ENCODE assay signal across 8 cellular contexts in genomic region chr11:93197383-93198220, GRCh38. TPM values are rescaled to one million over a fixed set of nuclear protein-coding genes. Genes with fewer than 3 reads are reported as not detected.
DNase-seq lines count a peak whose midpoint lies in the region; ATAC-seq and TF ChIP-seq lines count a peak whose summit lies in the region.

Gene SLC36A4 (minus strand): TSS chr11:93197991. CDS start chr11:93197832, 159 bp downstream.

- WGBS in IMR-90 (ENCODE audit: extremely low coverage in 2 of 2, insufficient read length in 1 of 2), 2 experiments, result 1% methylated on average over 23 of the region's 82 CpGs; no CpG with 5 or more reads in 1 of the 2 experiments
- 1% methylated on average over 60 of the region's 82 CpGs for WGBS in esophagus muscularis mucosa

- in situ Hi-C loops in IMR-90 (cut with MboI; ENCODE audit: low sequenced_read_pairs), result no loop called here

- no peaks in the 10 kb centered on the region; the same call in 1 of the 2 replicates for H4K20me1 ChIP-seq in IMR-90 (ENCODE audit: insufficient read depth, low read length)
- no peaks in the 10 kb centered on the region for H4K20me1 ChIP-seq in PC-9 (ENCODE audit: insufficient read depth)

- H3K36me3 ChIP-seq in IMR-90 (ENCODE audit: control insufficient read depth, insufficient read depth, low read length), result no peaks in the 10 kb centered on the region
- no peaks in the 10 kb centered on the region for H3K36me3 ChIP-seq in PC-9 (ENCODE audit: low read depth)
- no peaks in the 10 kb centered on the region for H3K36me3 ChIP-seq in esophagus muscularis mucosa
- H3K36me3 ChIP-seq in muscle layer of duodenum (ENCODE audit: control insufficient read depth in 1 of 2, insufficient read depth in 2 of 2, low read length in 2 of 2), result no peaks in the 10 kb centered on the region

- peak within 1 kb of the TSS; percentile 65 for H3K23ac ChIP-seq in IMR-90 (ENCODE audit: low read depth, low read length)

- H3K9me2 ChIP-seq in PC-9 (ENCODE audit: insufficient read depth), result no peaks in the 10 kb centered on the region

- DNase-seq in DMS114 treated with DMSO at 0.1 percent for 48 hours (lab: John Stamatoyannopoulos, UW; ENCODE audit: unreplicated experiment), result peak; percentile 57
- DNase-seq in IMR-90, result peak; percentile 97
- peak; percentile 82 to 91 for DNase-seq in PC-9
- DNase-seq in activated T-cell treated with anti-CD3 and anti-CD28 coated beads, Interleukin-2, amount 50 U/mL, for 48 hours, result peak; percentile 89
- peak; percentile 98 for DNase-seq in esophagus muscularis mucosa (ENCODE audit: extremely low spot score)
- DNase-seq in stimulated activated CD8-positive, alpha-beta memory T cell treated with anti-CD3 and anti-CD28 coated beads, Interleukin-7, amount 100 ng/mL, for 24 hours (ENCODE audit: low read depth), result peak; percentile 75

- H3K79me1 ChIP-seq in IMR-90 (ENCODE audit: low read depth in 1 of 2, low read length in 2 of 2), result peaks cover 4 to 20% of the 10 kb centered on the region in 2 experiments; a peak in 2 of 4 replicates

- H3K4me1 ChIP-seq in IMR-90 (ENCODE audit: control insufficient read depth, insufficient read depth, low read length) (no peaks in the 10 kb centered on the region), PC-9 (replicated peaks; ENCODE audit: insufficient read depth) (peaks cover 8% of the 10 kb centered on the region), esophagus muscularis mucosa (peaks cover 0 to 17% (median 11%) of the 10 kb centered on the region in 4 donors), muscle layer of duodenum (ENCODE audit: control insufficient read depth in 1 of 2, insufficient read depth in 2 of 2, low read length in 2 of 2) (no peaks in the 10 kb centered on the region)

- peak within 1 kb of the TSS; percentile 84; the same call in 1 of the 2 replicates for H2AK5ac ChIP-seq in IMR-90 (ENCODE audit: low read depth, low read length)

- POLR2A ChIA-PET in IMR-90 (lab: Charles Lee; ENCODE audit: unreplicated experiment) (no interaction called here), PC-9 (lab: Charles Lee; ENCODE audit: unreplicated experiment) (interaction anchor here (0.5 kb wide), 1 partner anchor 542 kb away, joined by 14 read pairs; no protein-coding TSS in a partner anchor)

- H3K9ac ChIP-seq in IMR-90 (ENCODE audit: low read depth, low read length), result peak within 1 kb of the TSS; percentile 99

- H2AK9ac ChIP-seq in IMR-90 (replicated peaks; ENCODE audit: low read depth, low read length, poor library complexity), result peak within 1 kb of the TSS; percentile 65

- H3F3A ChIP-seq in PC-9 (ENCODE audit: insufficient read depth, low read depth), result peaks cover 13% of the 10 kb centered on the region; the same call in 1 of the 2 replicates

- H2BK120ac ChIP-seq in IMR-90 (ENCODE audit: low read depth, low read length), result peak within 1 kb of the TSS; percentile 77

- peak within 1 kb of the TSS; percentile 98 for H3K4me2 ChIP-seq in IMR-90 (ENCODE audit: low read depth, low read length)
- peak within 1 kb of the TSS; percentile 84 for H3K4me2 ChIP-seq in PC-9

- H3K27me3 ChIP-seq in IMR-90 (ENCODE audit: control insufficient read depth, insufficient read depth, low read length) (0 out of 2 replicates have a peak, but pooled peaks cover 2% of the 10 kb centered on the region), PC-9 (ENCODE audit: insufficient read depth, low read depth) (no peaks in the 10 kb centered on the region), esophagus muscularis mucosa (no peaks in the 10 kb centered on the region), muscle layer of duodenum (ENCODE audit: low read depth, low read length) (no peaks in the 10 kb centered on the region)

- BruUV-seq in IMR-90 (replicated peaks; lab: Mats Ljungman, UMichigan) (no TSS peak), PC-9 (replicated peaks; lab: Mats Ljungman, UMichigan) (TSS peak; percentile 63)

- H3K14ac ChIP-seq in IMR-90 (replicated peaks; ENCODE audit: low read depth, low read length), result peak within 1 kb of the TSS; percentile 93

- no peak for TF ChIP-seq RAD21 in IMR-90 (IDR thresholded peaks at IDR 0.05; ENCODE audit: low read length)

- H2BK20ac ChIP-seq in IMR-90 (ENCODE audit: low read depth, low read length), result peak within 1 kb of the TSS; percentile 37

- H3K4me3 ChIP-seq in IMR-90 (ENCODE audit: insufficient read depth, low read depth, low read length), result peak within 1 kb of the TSS; percentile 87
- peak within 1 kb of the TSS; percentile 68 for H3K4me3 ChIP-seq in PC-9
- H3K4me3 ChIP-seq in esophagus muscularis mucosa, result peak within 1 kb of the TSS; percentile 64 to 95 (median 81)
- H3K4me3 ChIP-seq in muscle layer of duodenum (ENCODE audit: low read depth in 1 of 2, low read length in 2 of 2), result peak within 1 kb of the TSS; percentile 77 to 90

- peak within 1 kb of the TSS; percentile 89 for H3K18ac ChIP-seq in IMR-90 (ENCODE audit: low read depth, low read length)

- H3K79me2 ChIP-seq in PC-9 (ENCODE audit: low read depth), result peaks cover 39% of the 10 kb centered on the region

- H3K9me3 ChIP-seq in IMR-90 (ENCODE audit: control insufficient read depth, insufficient read depth, low read length), result no peaks in the 10 kb centered on the region
- H3K9me3 ChIP-seq in PC-9 (ENCODE audit: insufficient read depth, low read depth), result no peaks in the 10 kb centered on the region
- H3K9me3 ChIP-seq in esophagus muscularis mucosa, result no peaks in the 10 kb centered on the region
- H3K9me3 ChIP-seq in muscle layer of duodenum (ENCODE audit: control insufficient read depth in 1 of 2, low read length in 2 of 2), result no peaks in the 10 kb centered on the region

- dilution Hi-C loops in IMR-90 (cut with HindIII; ENCODE audit: low sequenced_read_pairs, unreplicated experiment), result no loop called here

- peak within 1 kb of the TSS; percentile 97 for H3K56ac ChIP-seq in IMR-90 (ENCODE audit: extremely low read depth, insufficient read depth, low read length)

- peak within 1 kb of the TSS; percentile 93 for H4K5ac ChIP-seq in IMR-90 (ENCODE audit: low read depth, low read length)

- H2BK15ac ChIP-seq in IMR-90 (ENCODE audit: low read depth, low read length), result peak within 1 kb of the TSS; percentile 29; the same call in 1 of the 3 replicates

- ATAC-seq in GM21529 (IDR thresholded peaks at IDR 0.05; ENCODE audit: unreplicated experiment), result peak; percentile 90
- peak; percentile 98 for ATAC-seq in IMR-90 (ENCODE audit: low read depth)

- TF ChIP-seq EP300 in esophagus muscularis mucosa (IDR thresholded peaks at IDR 0.05), result no peak

- no peaks in the 10 kb centered on the region for H3K9me1 ChIP-seq in IMR-90 (ENCODE audit: insufficient read depth, low read length)

- H4K8ac ChIP-seq in IMR-90 (ENCODE audit: low read depth in 2 of 2, low read length in 2 of 2), result peak within 1 kb of the TSS; percentile 80 to 93

- H2AFZ ChIP-seq in IMR-90 (replicated peaks; ENCODE audit: low read length, poor library complexity) (peak within 1 kb of the TSS; percentile 98), PC-9 (peak within 1 kb of the TSS; percentile 99)

- no peak for TF ChIP-seq CTCF in IMR-90 (conservative IDR thresholded peaks at IDR 0.05; ENCODE audit: low read depth, low read length)
- no peak for TF ChIP-seq CTCF in PC-9 (conservative IDR thresholded peaks at IDR 0.05)
- no peak for TF ChIP-seq CTCF in esophagus muscularis mucosa (IDR thresholded peaks at IDR 0.05)

- H3K4ac ChIP-seq in IMR-90 (ENCODE audit: low read depth, low read length), result peak within 1 kb of the TSS; percentile 92

- intact Hi-C loops in IMR-90 (cut with micrococcal nuclease), result loop anchor here (1.0 kb wide), 1 partner anchor 142 kb away; no protein-coding TSS in a partner anchor
- intact Hi-C loops in PC-9 (cut with micrococcal nuclease; ENCODE audit: unreplicated experiment), result loop anchor here (10.0 kb wide), 1 partner anchor 253 kb away; no protein-coding TSS in a partner anchor
- intact Hi-C loops in esophagus muscularis mucosa (cut with DNase I), result no loop called here

- peak; percentile 84 for TF ChIP-seq POLR2A in IMR-90 (IDR thresholded peaks at IDR 0.05; ENCODE audit: low read depth, low read length)
- TF ChIP-seq POLR2A in esophagus muscularis mucosa (IDR thresholded peaks at IDR 0.05; ENCODE audit: low read depth), result peak; percentile 82

- H3K27ac ChIP-seq in IMR-90 (ENCODE audit: insufficient read depth, low read length) (peak within 1 kb of the TSS; percentile 85), PC-9 (peak within 1 kb of the TSS; percentile 73), esophagus muscularis mucosa (replicated peaks in 1 of 4) (peak within 1 kb of the TSS; percentile 90 to 98 (median 96)), muscle layer of duodenum (ENCODE audit: low read length) (peak within 1 kb of the TSS; percentile 88)

- CTCF ChIA-PET in IMR-90 (lab: Yijun Ruan, JAX), result interaction anchor here (1.0 to 1.2 kb wide), 2 partner anchors 28 to 256 kb away, joined by 3 read pairs; no protein-coding TSS in a partner anchor
- CTCF ChIA-PET in PC-9 (lab: Charles Lee), result interaction anchor here (0.5 kb wide), 1 partner anchor 100 kb away, joined by 3 read pairs; no protein-coding TSS in a partner anchor

- peak within 1 kb of the TSS; percentile 83 for H2BK5ac ChIP-seq in IMR-90 (ENCODE audit: low read depth, low read length, poor library complexity, severe bottlenecking)

- peak within 1 kb of the TSS; percentile 87 for H4K91ac ChIP-seq in IMR-90 (ENCODE audit: insufficient read depth, low read depth, low read length)

TF ChIP-seq in IMR-90, 13 proteins besides CTCF, POLR2A, EP300 and RAD21 (continues in another document):
- TF ChIP-seq CHD1 (IDR thresholded peaks at IDR 0.05; ENCODE audit: low read depth, low read length) (peak; percentile 71; the same call in 1 of the 2 replicates), FOS (IDR thresholded peaks at IDR 0.05; ENCODE audit: low read depth, low read length) (peak; percentile 81), ELK1 (IDR thresholded peaks at IDR 0.05; ENCODE audit: borderline replicate concordance, low read depth, low read length) (no peak), BHLHE40 (IDR thresholded peaks at IDR 0.05; ENCODE audit: low read depth, low read length) (peak; percentile 79), MXI1 (IDR thresholded peaks at IDR 0.05; ENCODE audit: borderline replicate concordance, low read depth, low read length) (peak; percentile 52; the same call in 1 of the 2 replicates), RCOR1 (IDR thresholded peaks at IDR 0.05; ENCODE audit: insufficient replicate concordance, low read length) (no peak)

RNA-seq across cellular contexts. Expression of gene SLC36A4, which starts in this region (rescaled TPM):
- total RNA-seq in IMR-90 (2012; rRNA removed), result 13.1 and 23.6 TPM in 2 replicates
- 6.2 and 9.2 TPM in 2 replicates for polyA plus RNA-seq in IMR-90 (2012; rRNA removed)
- polyA plus RNA-seq in IMR-90 (2012; cell fraction: cytosol; rRNA removed), result 3.5 and 4.7 TPM in 2 replicates
- polyA plus RNA-seq in IMR-90 (2012; cell fraction: nucleus; rRNA removed; ENCODE audit: low replicate concordance), result 2.2 and 7.3 TPM in 2 replicates
- total RNA-seq in PC-9 (2021), result 17.7 and 18.2 TPM in 2 replicates
- 10 to 100 TPM; 10.9 to 19.9 (median 17.7) TPM for total RNA-seq in esophagus muscularis mucosa

Comparison
In these comparisons a context has a peak if more than half of its experiments do, and no peak if none do; other contexts are left out.
1. Peak in every context shown above with its lines: DNase-seq, ATAC-seq, H3K4me3 ChIP-seq and H3K27ac ChIP-seq.